In the genomic region with DNA sequence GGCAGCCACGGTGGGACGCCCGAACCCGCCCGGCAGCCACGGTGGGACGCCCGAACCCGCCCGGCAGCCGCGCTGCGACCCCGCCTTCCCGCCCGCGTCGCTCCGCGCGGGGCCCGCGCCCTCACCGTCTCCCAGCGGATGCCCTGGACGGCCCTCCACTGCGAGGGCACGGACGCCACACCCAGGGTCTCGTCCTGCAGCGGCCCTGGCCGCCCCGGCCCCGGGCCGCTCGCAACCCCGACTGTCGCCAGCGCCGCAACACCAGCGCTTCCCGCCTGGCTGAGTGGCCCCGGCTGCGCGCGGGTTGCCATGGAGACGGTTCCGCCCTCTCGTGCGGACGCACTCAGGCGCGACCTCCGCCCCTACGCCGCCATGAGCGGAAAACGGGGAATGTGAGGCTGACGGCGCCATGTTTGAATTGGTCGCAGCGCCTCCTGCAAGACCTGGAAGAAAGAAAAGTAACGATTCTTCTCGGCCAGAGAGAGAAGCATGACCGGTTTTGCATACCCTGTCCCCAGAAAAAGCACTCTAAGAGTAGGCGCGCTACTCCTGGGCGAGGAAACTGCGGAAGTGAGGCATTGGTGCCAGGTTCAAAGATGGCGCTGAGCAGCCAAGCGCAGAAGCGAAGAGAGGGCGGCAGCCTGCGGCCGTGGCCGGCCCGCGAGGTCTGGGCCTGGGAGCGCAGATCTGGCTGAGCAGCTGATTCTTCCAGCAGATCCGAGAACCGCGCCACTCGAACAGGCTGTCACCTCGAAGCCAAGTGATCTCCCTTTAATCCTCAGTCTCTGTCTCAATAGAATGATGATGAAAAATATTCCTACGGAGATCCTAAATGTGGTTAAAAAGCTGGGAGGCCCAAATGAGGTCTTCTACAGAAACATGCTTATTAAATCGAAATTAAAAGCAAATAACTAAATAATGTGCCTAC, we compare ENCODE assay signal across 1 cellular context.
TF ChIP-seq lines count a peak whose summit lies in the region.

Gene DYNC2I2 (minus strand): TSS at position 432 of the 928 bp plus-strand sequence. CDS start 121 bp downstream, at position 311.

TF ChIP-seq in HepG2, 621 proteins besides CTCF, POLR2A, EP300 and RAD21 (continued from another document and continues in another):
- TF ChIP-seq ZNF281 (CRISPR knock-in tag; IDR thresholded peaks at IDR 0.05; ENCODE audit: borderline replicate concordance): no peak
- 0 out of 2 replicates have a peak, but pooled peaks have one; percentile 50 for TF ChIP-seq ZNF589 (CRISPR knock-in tag; conservative IDR thresholded peaks at IDR 0.05)
- TF ChIP-seq SRY (CRISPR knock-in tag; IDR thresholded peaks at IDR 0.05): peak; percentile 78; the same call in 1 of the 2 replicates
- TF ChIP-seq POLR2AphosphoS5 (IDR thresholded peaks at IDR 0.05; ENCODE audit: low read depth, low read length): peak; percentile 52; the same call in 1 of the 2 replicates
- TF ChIP-seq, protein P1, sequence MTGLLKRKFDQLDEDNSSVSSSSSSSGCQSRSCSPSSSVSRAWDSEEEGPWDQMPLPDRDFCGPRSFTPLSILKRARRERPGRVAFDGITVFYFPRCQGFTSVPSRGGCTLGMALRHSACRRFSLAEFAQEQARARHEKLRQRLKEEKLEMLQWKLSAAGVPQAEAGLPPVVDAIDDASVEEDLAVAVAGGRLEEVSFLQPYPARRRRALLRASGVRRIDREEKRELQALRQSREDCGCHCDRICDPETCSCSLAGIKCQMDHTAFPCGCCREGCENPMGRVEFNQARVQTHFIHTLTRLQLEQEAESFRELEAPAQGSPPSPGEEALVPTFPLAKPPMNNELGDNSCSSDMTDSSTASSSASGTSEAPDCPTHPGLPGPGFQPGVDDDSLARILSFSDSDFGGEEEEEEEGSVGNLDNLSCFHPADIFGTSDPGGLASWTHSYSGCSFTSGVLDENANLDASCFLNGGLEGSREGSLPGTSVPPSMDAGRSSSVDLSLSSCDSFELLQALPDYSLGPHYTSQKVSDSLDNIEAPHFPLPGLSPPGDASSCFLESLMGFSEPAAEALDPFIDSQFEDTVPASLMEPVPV (CRISPR knock-in tag; IDR thresholded peaks at IDR 0.05): 0 out of 2 replicates have a peak, but pooled peaks have one; percentile 22
- TF ChIP-seq ZNF124 (CRISPR knock-in tag; IDR thresholded peaks at IDR 0.05): peak; percentile 57; the same call in 1 of the 2 replicates
- TF ChIP-seq TOPORS (CRISPR knock-in tag; IDR thresholded peaks at IDR 0.05): peak; percentile 78
- TF ChIP-seq ZBTB42 (CRISPR knock-in tag; IDR thresholded peaks at IDR 0.05): no peak
- 0 out of 2 replicates have a peak, but pooled peaks have one; percentile 34 for TF ChIP-seq ZNF780A (CRISPR knock-in tag; IDR thresholded peaks at IDR 0.05)
- TF ChIP-seq, protein P2, sequence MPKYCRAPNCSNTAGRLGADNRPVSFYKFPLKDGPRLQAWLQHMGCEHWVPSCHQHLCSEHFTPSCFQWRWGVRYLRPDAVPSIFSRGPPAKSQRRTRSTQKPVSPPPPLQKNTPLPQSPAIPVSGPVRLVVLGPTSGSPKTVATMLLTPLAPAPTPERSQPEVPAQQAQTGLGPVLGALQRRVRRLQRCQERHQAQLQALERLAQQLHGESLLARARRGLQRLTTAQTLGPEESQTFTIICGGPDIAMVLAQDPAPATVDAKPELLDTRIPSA (CRISPR knock-in tag; IDR thresholded peaks at IDR 0.05; ENCODE audit: borderline replicate concordance): no peak
- no peak for TF ChIP-seq ZNF567 (CRISPR knock-in tag; IDR thresholded peaks at IDR 0.05; ENCODE audit: borderline replicate concordance)
- peak; percentile 79 for TF ChIP-seq BATF2 (CRISPR knock-in tag; IDR thresholded peaks at IDR 0.05)
- peak; percentile 64; the same call in 1 of the 2 replicates for TF ChIP-seq ZNF580 (CRISPR knock-in tag; IDR thresholded peaks at IDR 0.05; ENCODE audit: borderline replicate concordance, low read depth)
- no peak for TF ChIP-seq REXO4 (CRISPR knock-in tag; IDR thresholded peaks at IDR 0.05; ENCODE audit: borderline replicate concordance)
- TF ChIP-seq CREM (IDR thresholded peaks at IDR 0.05): peak; percentile 86
- no peak for TF ChIP-seq CREM (CRISPR knock-in tag; IDR thresholded peaks at IDR 0.05)
- TF ChIP-seq, protein P3, sequence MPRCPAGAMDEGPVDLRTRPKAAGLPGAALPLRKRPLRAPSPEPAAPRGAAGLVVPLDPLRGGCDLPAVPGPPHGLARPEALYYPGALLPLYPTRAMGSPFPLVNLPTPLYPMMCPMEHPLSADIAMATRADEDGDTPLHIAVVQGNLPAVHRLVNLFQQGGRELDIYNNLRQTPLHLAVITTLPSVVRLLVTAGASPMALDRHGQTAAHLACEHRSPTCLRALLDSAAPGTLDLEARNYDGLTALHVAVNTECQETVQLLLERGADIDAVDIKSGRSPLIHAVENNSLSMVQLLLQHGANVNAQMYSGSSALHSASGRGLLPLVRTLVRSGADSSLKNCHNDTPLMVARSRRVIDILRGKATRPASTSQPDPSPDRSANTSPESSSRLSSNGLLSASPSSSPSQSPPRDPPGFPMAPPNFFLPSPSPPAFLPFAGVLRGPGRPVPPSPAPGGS (CRISPR knock-in tag; IDR thresholded peaks at IDR 0.05): peak; percentile 86; the same call in 1 of the 2 replicates
- 0 out of 2 replicates have a peak, but pooled peaks have one; percentile 66 for TF ChIP-seq ZBTB2 (CRISPR knock-in tag; IDR thresholded peaks at IDR 0.05; ENCODE audit: low read depth)
- peak; percentile 81 for TF ChIP-seq TBX2 (CRISPR knock-in tag; IDR thresholded peaks at IDR 0.05; ENCODE audit: borderline replicate concordance)
- TF ChIP-seq ZNF460 (CRISPR knock-in tag; IDR thresholded peaks at IDR 0.05; ENCODE audit: borderline replicate concordance): no peak
- no peak for TF ChIP-seq NCOA5 (CRISPR knock-in tag; IDR thresholded peaks at IDR 0.05)
- TF ChIP-seq RARG (CRISPR knock-in tag; IDR thresholded peaks at IDR 0.05; ENCODE audit: low read depth): no peak
- peak; percentile 92 for TF ChIP-seq ZGPAT (CRISPR knock-in tag; IDR thresholded peaks at IDR 0.05)
- peak; percentile 31; the same call in 1 of the 2 replicates for TF ChIP-seq ZNF263 (CRISPR knock-in tag; IDR thresholded peaks at IDR 0.05)
- TF ChIP-seq ZNF33B (CRISPR knock-in tag; IDR thresholded peaks at IDR 0.05): no peak
- peak; percentile 94 for TF ChIP-seq UBTF (CRISPR knock-in tag; IDR thresholded peaks at IDR 0.05)
- peak; percentile 66 for TF ChIP-seq MXD4 (CRISPR knock-in tag; IDR thresholded peaks at IDR 0.05)
- peak; percentile 89 for TF ChIP-seq ELF4 (CRISPR knock-in tag; IDR thresholded peaks at IDR 0.05; ENCODE audit: borderline replicate concordance)
- TF ChIP-seq GMEB1 (CRISPR knock-in tag; IDR thresholded peaks at IDR 0.05; ENCODE audit: borderline replicate concordance): peak; percentile 99
- no peak for TF ChIP-seq CCDC6 (CRISPR knock-in tag; IDR thresholded peaks at IDR 0.05)
- TF ChIP-seq ZFP62 (CRISPR knock-in tag; IDR thresholded peaks at IDR 0.05): no peak
- 0 out of 2 replicates have a peak, but pooled peaks have one; percentile 20 for TF ChIP-seq ZNF3 (CRISPR knock-in tag; IDR thresholded peaks at IDR 0.05)
- TF ChIP-seq, protein P4, sequence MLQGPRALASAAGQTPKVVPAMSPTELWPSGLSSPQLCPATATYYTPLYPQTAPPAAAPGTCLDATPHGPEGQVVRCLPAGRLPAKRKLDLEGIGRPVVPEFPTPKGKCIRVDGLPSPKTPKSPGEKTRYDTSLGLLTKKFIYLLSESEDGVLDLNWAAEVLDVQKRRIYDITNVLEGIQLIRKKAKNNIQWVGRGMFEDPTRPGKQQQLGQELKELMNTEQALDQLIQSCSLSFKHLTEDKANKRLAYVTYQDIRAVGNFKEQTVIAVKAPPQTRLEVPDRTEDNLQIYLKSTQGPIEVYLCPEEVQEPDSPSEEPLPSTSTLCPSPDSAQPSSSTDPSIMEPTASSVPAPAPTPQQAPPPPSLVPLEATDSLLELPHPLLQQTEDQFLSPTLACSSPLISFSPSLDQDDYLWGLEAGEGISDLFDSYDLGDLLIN (CRISPR knock-in tag; IDR thresholded peaks at IDR 0.05; ENCODE audit: borderline replicate concordance): peak; percentile 72; the same call in 1 of the 2 replicates
- TF ChIP-seq, protein P5, sequence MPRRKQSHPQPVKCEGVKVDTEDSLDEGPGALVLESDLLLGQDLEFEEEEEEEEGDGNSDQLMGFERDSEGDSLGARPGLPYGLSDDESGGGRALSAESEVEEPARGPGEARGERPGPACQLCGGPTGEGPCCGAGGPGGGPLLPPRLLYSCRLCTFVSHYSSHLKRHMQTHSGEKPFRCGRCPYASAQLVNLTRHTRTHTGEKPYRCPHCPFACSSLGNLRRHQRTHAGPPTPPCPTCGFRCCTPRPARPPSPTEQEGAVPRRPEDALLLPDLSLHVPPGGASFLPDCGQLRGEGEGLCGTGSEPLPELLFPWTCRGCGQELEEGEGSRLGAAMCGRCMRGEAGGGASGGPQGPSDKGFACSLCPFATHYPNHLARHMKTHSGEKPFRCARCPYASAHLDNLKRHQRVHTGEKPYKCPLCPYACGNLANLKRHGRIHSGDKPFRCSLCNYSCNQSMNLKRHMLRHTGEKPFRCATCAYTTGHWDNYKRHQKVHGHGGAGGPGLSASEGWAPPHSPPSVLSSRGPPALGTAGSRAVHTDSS (CRISPR knock-in tag; conservative IDR thresholded peaks at IDR 0.05): no peak
- peak; percentile 87 for TF ChIP-seq RBFOX2 (IDR thresholded peaks at IDR 0.05; ENCODE audit: low read depth, low read length)
- TF ChIP-seq NR1H2 (CRISPR knock-in tag; IDR thresholded peaks at IDR 0.05; ENCODE audit: borderline replicate concordance, low read depth): no peak
